Comparison of ENCODE assay signal across 1 cellular context in genomic region chr9:127925959-127926949, GRCh38.
TF ChIP-seq lines count a peak whose summit lies in the region.

No MANE protein-coding gene starts in this region.

TF ChIP-seq in WTC11, 78 proteins besides CTCF, POLR2A, EP300 and RAD21 (continued from another document):
- TF ChIP-seq AFF4 (CRISPR knock-in tag; IDR thresholded peaks at IDR 0.05; ENCODE audit: borderline replicate concordance) (no peak), ZNF138 (CRISPR knock-in tag; conservative IDR thresholded peaks at IDR 0.05) (no peak), AR (CRISPR knock-in tag; IDR thresholded peaks at IDR 0.05) (no peak), ZNF281 (CRISPR knock-in tag; IDR thresholded peaks at IDR 0.05) (no peak), ATF3 (CRISPR knock-in tag; conservative IDR thresholded peaks at IDR 0.05) (no peak), TP53 (CRISPR knock-in tag; IDR thresholded peaks at IDR 0.05) (no peak)
